2 cellular contexts compared by ENCODE assay signal in genomic region chr19:5753743-5754142, GRCh38.
TF ChIP-seq lines count a peak whose summit lies in the region.

No MANE protein-coding gene starts in this region.

TF ChIP-seq in H1, 55 proteins besides CTCF, POLR2A, EP300 and RAD21:
- TF ChIP-seq HDAC6 (IDR thresholded peaks at IDR 0.05; ENCODE audit: low read depth, low read length) (no peak), CHD7 (IDR thresholded peaks at IDR 0.05; ENCODE audit: insufficient replicate concordance, low read length) (no peak), SIX5 (IDR thresholded peaks at IDR 0.05; ENCODE audit: low read depth, low read length) (no peak), CBX8 (IDR thresholded peaks at IDR 0.05; ENCODE audit: borderline replicate concordance, low read depth, low read length) (no peak), ATF3 (IDR thresholded peaks at IDR 0.05; ENCODE audit: insufficient read depth, low read depth, low read length) (no peak), CHD1 (IDR thresholded peaks at IDR 0.05; ENCODE audit: low read depth, low read length) (no peak), FOSL1 (IDR thresholded peaks at IDR 0.05; ENCODE audit: insufficient read depth, low read depth, low read length) (no peak), CEBPB (IDR thresholded peaks at IDR 0.05; ENCODE audit: low read depth, low read length) (no peak), NANOG (IDR thresholded peaks at IDR 0.05; ENCODE audit: insufficient read depth, low read depth, low read length, poor library complexity, severe bottlenecking) (no peak), MAX (IDR thresholded peaks at IDR 0.05) (no peak), GABPA (IDR thresholded peaks at IDR 0.05; ENCODE audit: borderline replicate concordance, insufficient read depth, low read length) (no peak), TAF7 (optimal IDR thresholded peaks at IDR 0.05; ENCODE audit: borderline replicate concordance, low read depth, low read length) (no peak)

TF ChIP-seq in SK-N-SH, 30 proteins besides CTCF, POLR2A, EP300 and RAD21:
- TF ChIP-seq NRF1 (IDR thresholded peaks at IDR 0.05; ENCODE audit: low read depth, low read length) (no peak), IRF3 (IDR thresholded peaks at IDR 0.05; ENCODE audit: low read depth, low read length) (no peak), SMC3 (IDR thresholded peaks at IDR 0.05; ENCODE audit: low read depth, low read length) (no peak), TAF1 (IDR thresholded peaks at IDR 0.05; ENCODE audit: borderline replicate concordance, low read depth, low read length) (no peak), EZH2phosphoT487 (IDR thresholded peaks at IDR 0.05; ENCODE audit: borderline replicate concordance, low read depth) (no peak), RCOR1 (IDR thresholded peaks at IDR 0.05; ENCODE audit: low read length) (no peak), FOSL2 (IDR thresholded peaks at IDR 0.05; ENCODE audit: borderline replicate concordance, low read depth) (no peak), MEF2A (IDR thresholded peaks at IDR 0.05; ENCODE audit: borderline replicate concordance, low read depth) (no peak), USF2 (IDR thresholded peaks at IDR 0.05; ENCODE audit: borderline replicate concordance, low read depth, low read length) (no peak), PBX3 (IDR thresholded peaks at IDR 0.05) (no peak), POLR2AphosphoS5 (IDR thresholded peaks at IDR 0.05; ENCODE audit: low read depth, low read length) (no peak), YY1 (IDR thresholded peaks at IDR 0.05; ENCODE audit: low read depth) (no peak), NFIC (IDR thresholded peaks at IDR 0.05; ENCODE audit: borderline replicate concordance) (no peak), REST (IDR thresholded peaks at IDR 0.05; ENCODE audit: low read depth, low read length) (no peak), FOXJ3 (CRISPR knock-in tag; IDR thresholded peaks at IDR 0.05) (no peak), USF1 (IDR thresholded peaks at IDR 0.05; ENCODE audit: borderline replicate concordance, low read depth) (no peak)
TF ChIP-seq in SK-N-SH: peak in this region for 0.
